ENCODE assay signal across 14 cellular contexts in the genomic region with DNA sequence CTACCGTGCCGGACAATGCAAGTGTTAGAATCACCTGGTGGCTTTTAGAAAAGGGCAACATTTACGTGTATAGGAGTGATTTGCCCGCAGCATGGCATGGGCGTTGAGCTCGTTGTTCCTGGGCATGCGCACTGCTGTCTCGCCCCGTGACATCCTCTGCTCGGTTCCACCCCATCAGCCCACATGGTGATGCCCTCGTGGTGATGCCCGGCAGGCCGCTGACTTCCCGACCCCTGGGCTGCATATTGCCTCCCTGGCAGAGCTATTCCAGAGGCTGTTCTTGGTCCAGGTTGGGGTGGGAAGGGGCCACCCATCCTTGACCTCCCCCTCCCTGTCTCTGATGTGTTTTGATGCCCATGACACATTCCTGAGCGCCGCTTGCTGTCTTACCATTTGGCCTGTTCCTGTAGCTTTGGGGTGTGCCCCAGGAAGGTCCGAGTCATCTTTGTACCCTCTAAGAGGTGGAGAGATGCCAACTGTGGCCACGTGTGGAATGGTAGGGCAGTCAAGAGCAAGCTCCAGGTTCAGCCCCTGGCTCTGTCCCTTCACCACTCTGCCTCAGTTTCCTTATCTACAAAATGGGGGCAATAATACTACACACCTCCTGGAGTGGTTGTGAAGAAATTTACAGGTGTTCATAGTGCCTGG. TPM values are rescaled to one million over a fixed set of nuclear protein-coding genes. Genes with fewer than 3 reads are reported as not detected.
DNase-seq lines count a peak whose midpoint lies in the region; ATAC-seq and TF ChIP-seq lines count a peak whose summit lies in the region.
"Had no signal": no experiment of that assay in that cellular context is flagged by ENCODE, and none has a peak within 500 bp of the region (broad histone marks: within the 10 kb centered on the region; RNA-seq: fewer than 3 reads in every experiment).

No MANE protein-coding gene starts in this region.

- H3K4me2 ChIP-seq in HCT116 (ENCODE audit: low read length), result peak overlapping the region; percentile 57

- H3K27ac ChIP-seq in HCT116 (ENCODE audit: low read depth, low read length), result no peak overlapping the region
- peak overlapping the region; percentile 99 for H3K27ac ChIP-seq in cingulate gyrus (ENCODE audit: low read depth, low read length)
- H3K27ac ChIP-seq in esophagus muscularis mucosa (replicated peaks in 1 of 4), result no peak overlapping the region
- H3K27ac ChIP-seq: HL-60 had no signal

- no peak for TF ChIP-seq POLR2A in HCT116 (IDR thresholded peaks at IDR 0.05; ENCODE audit: borderline replicate concordance, extremely low read depth, insufficient read depth, insufficient read length)
- no peak for TF ChIP-seq POLR2A in esophagus muscularis mucosa (IDR thresholded peaks at IDR 0.05; ENCODE audit: low read depth)

- RAD21 ChIA-PET in HCT116 (lab: Charles Lee; ENCODE audit: low non-redundant PET in 1 of 2, low total read pairs in 2 of 2, uncharacterized antibody in 2 of 2, unreplicated experiment in 2 of 2), result no interaction called here

- no peak for TF ChIP-seq EP300 in esophagus muscularis mucosa (IDR thresholded peaks at IDR 0.05)

- peak overlapping the region in 1 of 10 donors; percentile 24 for H3K4me3 Mint-ChIP-seq in naive thymus-derived CD8-positive, alpha-beta T cell
- H3K4me3 Mint-ChIP-seq: stimulated activated naive CD8-positive, alpha-beta T cell treated with anti-CD3 and anti-CD28 coated beads, Interleukin-15, amount 100 ng/mL, for 72 hours had no signal

- no peak for ATAC-seq in HCT116
- ATAC-seq in naive thymus-derived CD8-positive, alpha-beta T cell, result no peak
- ATAC-seq in HG03354 (IDR thresholded peaks at IDR 0.05; ENCODE audit: poor library complexity, severe bottlenecking, unreplicated experiment), result no peak
- ATAC-seq: Panc1; stimulated activated naive CD8-positive, alpha-beta T cell treated with anti-CD3 and anti-CD28 coated beads, Interleukin-15, amount 100 ng/mL, for 72 hours had no signal

- BruUV-seq in HCT116 (replicated peaks; lab: Mats Ljungman, UMichigan), result no TSS peak

- TF ChIP-seq CTCF in HCT116 (IDR thresholded peaks at IDR 0.05 in 2 of 3, conservative IDR thresholded peaks at IDR 0.05 in 1 of 3; ENCODE audit: borderline replicate concordance in 1 of 3, insufficient read depth in 1 of 3, low read depth in 2 of 3, low read length in 2 of 3), result no peak
- TF ChIP-seq CTCF in esophagus muscularis mucosa (IDR thresholded peaks at IDR 0.05), result no peak

- H3K27ac Mint-ChIP-seq in naive thymus-derived CD8-positive, alpha-beta T cell, result peak overlapping the region in 7 of 10 donors; percentile 29 to 86 (median 37)

- H3K9ac ChIP-seq in HCT116 (ENCODE audit: low read length), result 0 out of 2 replicates have a peak overlapping the region, but pooled peaks have one; percentile 24

- H3K36me3 ChIP-seq in HCT116 (ENCODE audit: control insufficient read depth in 1 of 2, insufficient read depth in 2 of 2, low read length in 2 of 2) (peaks cover 0 to 5% of the 10 kb centered on the region in 2 experiments; a peak in 1 of 4 replicates), esophagus muscularis mucosa (peaks cover 0 to 2% (median 0%) of the 10 kb centered on the region in 4 donors)

- H3K27me3 Mint-ChIP-seq in naive thymus-derived CD8-positive, alpha-beta T cell, result no peaks in the 10 kb centered on the region
- H3K27me3 Mint-ChIP-seq: stimulated activated naive CD8-positive, alpha-beta T cell treated with anti-CD3 and anti-CD28 coated beads, Interleukin-15, amount 100 ng/mL, for 72 hours had no signal

- no peaks in the 10 kb centered on the region for H3K9me3 Mint-ChIP-seq in naive thymus-derived CD8-positive, alpha-beta T cell
- H3K9me3 Mint-ChIP-seq: stimulated activated naive CD8-positive, alpha-beta T cell treated with anti-CD3 and anti-CD28 coated beads, Interleukin-15, amount 100 ng/mL, for 72 hours had no signal

- WGBS in esophagus muscularis mucosa, result 93% methylated on average over 16 of the region's 18 CpGs

- CTCF ChIA-PET in HCT116 (lab: Charles Lee), result no interaction called here

- H3K9me2 ChIP-seq in HCT116 (ENCODE audit: insufficient read depth), result no peaks in the 10 kb centered on the region

- peaks cover 84% of the 10 kb centered on the region for H3K79me2 ChIP-seq in HCT116 (ENCODE audit: insufficient read depth, low read length)

- DNase-seq in Ammon's horn (ENCODE audit: low spot score) (peak; percentile 65), HCT116 (ENCODE audit: low read depth, low spot score) (no peak), NCI-H1092 (lab: John Stamatoyannopoulos, UW) (no peak), esophagus muscularis mucosa (ENCODE audit: extremely low spot score) (no peak)
- DNase-seq in naive thymus-derived CD8-positive, alpha-beta T cell, result peak in 1 of 10 donors; percentile 59
- no peak for DNase-seq in activated CD4-positive, CD25-positive, alpha-beta regulatory T cell treated with anti-CD3 and anti-CD28 coated beads, Interleukin-2, amount 50 U/mL, for 72 hours
- DNase-seq: Kasumi-1; NCI-H1930; NCI-H526 treated with DMSO at 0.1 percent for 48 hours; stimulated activated naive CD8-positive, alpha-beta T cell treated with anti-CD3 and anti-CD28 coated beads, Interleukin-15, amount 100 ng/mL, for 72 hours had no signal

- H3K4me1 ChIP-seq in HCT116 (ENCODE audit: control insufficient read depth in 1 of 2, insufficient read depth in 2 of 2, low read length in 2 of 2), result peaks cover 26 to 53% of the 10 kb centered on the region in 2 experiments
- peaks cover 50 to 55% (median 52%) of the 10 kb centered on the region in 4 donors for H3K4me1 ChIP-seq in esophagus muscularis mucosa

- TF ChIP-seq RAD21 in HCT116 (IDR thresholded peaks at IDR 0.05; ENCODE audit: low read depth), result no peak

- no peak overlapping the region for H3K4me3 ChIP-seq in HCT116 (replicated peaks in 1 of 2; ENCODE audit: low read depth in 1 of 2, low read length in 2 of 2)
- H3K4me3 ChIP-seq in esophagus muscularis mucosa, result no peak overlapping the region

- intact Hi-C loops in HCT116 (cut with micrococcal nuclease) (no loop called here), esophagus muscularis mucosa (cut with DNase I) (no loop called here)

- H3K9me3 ChIP-seq in HCT116 (ENCODE audit: control insufficient read depth in 1 of 2, insufficient read depth in 1 of 2, low read depth in 1 of 2, low read length in 2 of 2) (no peaks in the 10 kb centered on the region), esophagus muscularis mucosa (no peaks in the 10 kb centered on the region)

- no peaks in the 10 kb centered on the region for H3K27me3 ChIP-seq in HCT116 (ENCODE audit: insufficient read depth, low read length)
- no peaks in the 10 kb centered on the region for H3K27me3 ChIP-seq in esophagus muscularis mucosa

- peaks cover 0 to 9% (median 0%) of the 10 kb centered on the region in 3 donors for H3K36me3 Mint-ChIP-seq in naive thymus-derived CD8-positive, alpha-beta T cell

- peaks cover 27 to 69% (median 57%) of the 10 kb centered on the region in 4 donors for H3K4me1 Mint-ChIP-seq in naive thymus-derived CD8-positive, alpha-beta T cell

- H4K20me1 ChIP-seq in HCT116 (ENCODE audit: insufficient read depth), result no peaks in the 10 kb centered on the region; the same call in 1 of the 2 replicates

- no peak overlapping the region for H2AFZ ChIP-seq in HCT116 (ENCODE audit: low read depth, low read length, poor library complexity, severe bottlenecking)

- POLR2A ChIA-PET in HCT116 (lab: Charles Lee), result no interaction called here
- POLR2A ChIA-PET in naive thymus-derived CD8-positive, alpha-beta T cell (lab: Charles Lee), result interaction anchor here (0.6 kb wide), 3 partner anchors 40 to 523 kb away, joined by 5 read pairs; no protein-coding TSS in a partner anchor

TF ChIP-seq in HCT116, 20 proteins besides CTCF, POLR2A, EP300 and RAD21:
- TF ChIP-seq EZH2phosphoT487 (IDR thresholded peaks at IDR 0.05; ENCODE audit: borderline replicate concordance) (no peak), MAX (IDR thresholded peaks at IDR 0.05) (peak; percentile 40; the same call in 1 of the 2 replicates), JUND (IDR thresholded peaks at IDR 0.05) (peak; percentile 25; the same call in 1 of the 2 replicates)

RNA-seq across cellular contexts. Expression of gene HIP1R, which starts 4.8 kb away (rescaled TPM):
- 57.8 TPM for total RNA-seq in HCT116 (2021; ENCODE audit: unreplicated experiment)
- 36.7 and 38.8 TPM in 2 replicates for polyA plus RNA-seq in HCT116 (2012)
- 100 to 1,000 TPM; 142 to 144 TPM for total RNA-seq in naive thymus-derived CD8-positive, alpha-beta T cell
- polyA plus RNA-seq in naive thymus-derived CD8-positive, alpha-beta T cell, result 10 to 100 TPM in 2 of 3 donors, 1 to 10 TPM in 1; 4.7 to 16.7 (median 12.9) TPM
- total RNA-seq in esophagus muscularis mucosa, result 10 to 100 TPM; 13.3 to 38.3 (median 23.7) TPM

RNA-seq across cellular contexts. Expression of gene VPS37B, which starts 55.9 kb away (rescaled TPM):
- 55.0 TPM for total RNA-seq in HCT116 (2021; ENCODE audit: unreplicated experiment)
- polyA plus RNA-seq in HCT116 (2012), result 48.3 and 53.6 TPM in 2 replicates
- total RNA-seq in naive thymus-derived CD8-positive, alpha-beta T cell, result 10 to 100 TPM; 36.4 to 37.2 TPM
- 10 to 100 TPM; 15.2 to 19.4 (median 19.3) TPM for polyA plus RNA-seq in naive thymus-derived CD8-positive, alpha-beta T cell
- 10 to 100 TPM; 21.2 to 52.4 (median 38.1) TPM for total RNA-seq in esophagus muscularis mucosa
